In the genomic region with DNA sequence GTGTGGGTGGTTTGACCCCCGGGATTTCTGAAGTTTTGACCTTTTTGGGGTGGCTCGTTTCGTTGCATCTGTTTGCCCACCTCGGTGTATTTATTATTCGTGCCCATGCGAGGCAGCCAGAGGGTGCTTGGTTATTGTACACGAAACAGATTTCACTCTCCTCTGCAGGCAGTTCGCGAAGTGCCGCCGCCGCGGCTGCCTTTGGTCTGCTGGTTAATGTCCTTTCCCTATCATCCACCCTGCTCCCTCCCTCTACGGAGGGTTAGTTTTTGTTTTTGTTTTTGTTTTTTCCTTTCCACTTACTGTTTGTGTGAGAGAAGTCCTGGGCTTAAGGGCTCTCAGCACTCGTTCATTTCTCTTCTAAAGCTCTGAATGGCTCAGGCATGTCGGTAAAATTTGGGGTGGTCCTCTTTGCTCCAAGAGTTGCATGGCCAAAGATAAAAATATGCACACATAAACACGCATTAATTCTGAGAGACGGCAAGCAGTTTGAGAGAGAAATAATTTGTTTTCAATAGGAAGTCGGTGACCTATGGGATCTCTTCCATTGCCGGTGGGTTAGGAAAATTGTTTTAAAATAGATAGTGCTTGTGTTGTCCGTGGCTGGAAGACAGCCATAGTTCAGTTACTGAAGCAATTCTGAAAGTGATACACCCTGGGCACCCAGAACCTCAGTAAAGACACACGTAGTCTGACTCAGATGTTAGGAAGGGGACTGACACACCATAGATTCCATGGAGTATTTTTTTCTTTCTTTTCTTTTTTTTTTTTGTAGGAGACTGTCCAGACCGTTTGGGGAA, we compare ENCODE assay signal across 2 cellular contexts.
A peak's percentile ranks its signal among the peaks of the same experiment; 100 is the strongest.
TF ChIP-seq lines count a peak whose summit lies in the region.

No MANE protein-coding gene starts in this region.

TF ChIP-seq in SK-N-SH, 30 proteins besides CTCF, POLR2A, EP300 and RAD21:
- TF ChIP-seq, protein P1, sequence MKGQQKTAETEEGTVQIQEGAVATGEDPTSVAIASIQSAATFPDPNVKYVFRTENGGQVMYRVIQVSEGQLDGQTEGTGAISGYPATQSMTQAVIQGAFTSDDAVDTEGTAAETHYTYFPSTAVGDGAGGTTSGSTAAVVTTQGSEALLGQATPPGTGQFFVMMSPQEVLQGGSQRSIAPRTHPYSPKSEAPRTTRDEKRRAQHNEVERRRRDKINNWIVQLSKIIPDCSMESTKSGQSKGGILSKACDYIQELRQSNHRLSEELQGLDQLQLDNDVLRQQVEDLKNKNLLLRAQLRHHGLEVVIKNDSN (IDR thresholded peaks at IDR 0.05; ENCODE audit: borderline replicate concordance, low read depth): no peak
- TF ChIP-seq, protein P2, sequence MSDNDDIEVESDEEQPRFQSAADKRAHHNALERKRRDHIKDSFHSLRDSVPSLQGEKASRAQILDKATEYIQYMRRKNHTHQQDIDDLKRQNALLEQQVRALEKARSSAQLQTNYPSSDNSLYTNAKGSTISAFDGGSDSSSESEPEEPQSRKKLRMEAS (IDR thresholded peaks at IDR 0.05; ENCODE audit: low read depth): no peak
- TF ChIP-seq NFIC (IDR thresholded peaks at IDR 0.05; ENCODE audit: borderline replicate concordance): peak; percentile 46; the same call in 1 of the 2 replicates
- TF ChIP-seq TCF12 (IDR thresholded peaks at IDR 0.05): peak; percentile 85
- TF ChIP-seq RCOR1 (IDR thresholded peaks at IDR 0.05; ENCODE audit: low read length): no peak
- peak; percentile 78; the same call in 1 of the 2 replicates for TF ChIP-seq FOSL2 (IDR thresholded peaks at IDR 0.05; ENCODE audit: borderline replicate concordance, low read depth)
- TF ChIP-seq, protein P3, sequence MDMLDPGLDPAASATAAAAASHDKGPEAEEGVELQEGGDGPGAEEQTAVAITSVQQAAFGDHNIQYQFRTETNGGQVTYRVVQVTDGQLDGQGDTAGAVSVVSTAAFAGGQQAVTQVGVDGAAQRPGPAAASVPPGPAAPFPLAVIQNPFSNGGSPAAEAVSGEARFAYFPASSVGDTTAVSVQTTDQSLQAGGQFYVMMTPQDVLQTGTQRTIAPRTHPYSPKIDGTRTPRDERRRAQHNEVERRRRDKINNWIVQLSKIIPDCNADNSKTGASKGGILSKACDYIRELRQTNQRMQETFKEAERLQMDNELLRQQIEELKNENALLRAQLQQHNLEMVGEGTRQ (IDR thresholded peaks at IDR 0.05; ENCODE audit: borderline replicate concordance, low read depth, low read length): no peak
- no peak for TF ChIP-seq POLR2AphosphoS5 (IDR thresholded peaks at IDR 0.05; ENCODE audit: low read depth, low read length)
- TF ChIP-seq, protein P4, sequence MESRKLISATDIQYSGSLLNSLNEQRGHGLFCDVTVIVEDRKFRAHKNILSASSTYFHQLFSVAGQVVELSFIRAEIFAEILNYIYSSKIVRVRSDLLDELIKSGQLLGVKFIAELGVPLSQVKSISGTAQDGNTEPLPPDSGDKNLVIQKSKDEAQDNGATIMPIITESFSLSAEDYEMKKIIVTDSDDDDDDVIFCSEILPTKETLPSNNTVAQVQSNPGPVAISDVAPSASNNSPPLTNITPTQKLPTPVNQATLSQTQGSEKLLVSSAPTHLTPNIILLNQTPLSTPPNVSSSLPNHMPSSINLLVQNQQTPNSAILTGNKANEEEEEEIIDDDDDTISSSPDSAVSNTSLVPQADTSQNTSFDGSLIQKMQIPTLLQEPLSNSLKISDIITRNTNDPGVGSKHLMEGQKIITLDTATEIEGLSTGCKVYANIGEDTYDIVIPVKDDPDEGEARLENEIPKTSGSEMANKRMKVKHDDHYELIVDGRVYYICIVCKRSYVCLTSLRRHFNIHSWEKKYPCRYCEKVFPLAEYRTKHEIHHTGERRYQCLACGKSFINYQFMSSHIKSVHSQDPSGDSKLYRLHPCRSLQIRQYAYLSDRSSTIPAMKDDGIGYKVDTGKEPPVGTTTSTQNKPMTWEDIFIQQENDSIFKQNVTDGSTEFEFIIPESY (IDR thresholded peaks at IDR 0.05; ENCODE audit: borderline replicate concordance, low read depth): no peak
- TF ChIP-seq JUND (IDR thresholded peaks at IDR 0.05): peak; percentile 74
- TF ChIP-seq, protein P5, sequence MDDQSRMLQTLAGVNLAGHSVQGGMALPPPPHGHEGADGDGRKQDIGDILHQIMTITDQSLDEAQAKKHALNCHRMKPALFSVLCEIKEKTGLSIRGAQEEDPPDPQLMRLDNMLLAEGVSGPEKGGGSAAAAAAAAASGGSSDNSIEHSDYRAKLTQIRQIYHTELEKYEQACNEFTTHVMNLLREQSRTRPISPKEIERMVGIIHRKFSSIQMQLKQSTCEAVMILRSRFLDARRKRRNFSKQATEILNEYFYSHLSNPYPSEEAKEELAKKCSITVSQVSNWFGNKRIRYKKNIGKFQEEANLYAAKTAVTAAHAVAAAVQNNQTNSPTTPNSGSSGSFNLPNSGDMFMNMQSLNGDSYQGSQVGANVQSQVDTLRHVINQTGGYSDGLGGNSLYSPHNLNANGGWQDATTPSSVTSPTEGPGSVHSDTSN (IDR thresholded peaks at IDR 0.05): peak; percentile 74
- peak; percentile 18; the same call in 1 of the 2 replicates for TF ChIP-seq SMC3 (IDR thresholded peaks at IDR 0.05; ENCODE audit: low read depth, low read length)
TF ChIP-seq in SK-N-SH: peak in this region for 6.

TF ChIP-seq in liver, 16 proteins besides CTCF, POLR2A, EP300 and RAD21:
- TF ChIP-seq RXRA (IDR thresholded peaks at IDR 0.05) (peak in 1 of 2 donors; percentile 14), FOXA1 (IDR thresholded peaks at IDR 0.05) (no peak)
TF ChIP-seq in liver: peak in this region for 1.
